Comparison of ENCODE assay signal across 11 cellular contexts in the genomic region with DNA sequence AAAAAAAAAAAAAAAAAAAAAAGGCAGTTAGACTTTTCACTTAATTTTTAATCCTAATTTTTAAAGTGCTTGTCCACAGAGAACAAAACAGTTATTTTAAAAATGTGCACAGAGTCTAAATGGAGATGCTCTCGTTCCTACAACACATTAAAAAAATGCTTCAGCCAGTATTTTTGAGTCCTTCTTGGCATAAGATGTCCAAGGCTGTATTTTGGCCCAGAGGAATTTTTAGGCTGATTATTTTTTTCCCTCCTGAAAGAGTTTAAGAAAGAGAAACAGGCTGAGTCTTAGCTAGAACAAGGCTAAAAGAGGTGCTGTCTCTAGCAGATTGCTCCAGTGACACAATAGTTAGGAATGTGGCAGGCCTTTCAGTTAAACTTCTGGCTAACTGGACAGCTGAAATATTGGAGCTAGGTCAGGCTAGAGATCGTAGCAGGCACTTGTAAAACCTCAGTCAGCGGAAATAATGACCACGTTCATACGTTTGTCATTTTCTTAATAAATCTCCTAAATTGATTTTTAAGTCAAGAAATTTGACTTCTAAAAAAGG.
DNase-seq lines count a peak whose midpoint lies in the region; ATAC-seq and TF ChIP-seq lines count a peak whose summit lies in the region.
"Had no signal": no experiment of that assay in that cellular context is flagged by ENCODE, and none has a peak within 500 bp of the region (broad histone marks: within the 10 kb centered on the region; RNA-seq: fewer than 3 reads in every experiment).

No MANE protein-coding gene starts in this region.

- H3K4me2 ChIP-seq in PC-3 (ENCODE audit: low read length) = no peak overlapping the region

- no peak for TF ChIP-seq CTCF in PC-3 (conservative IDR thresholded peaks at IDR 0.05; ENCODE audit: low read depth, low read length)
- no peak for TF ChIP-seq CTCF in fibroblast of mammary gland (conservative IDR thresholded peaks at IDR 0.05; ENCODE audit: control insufficient read depth, insufficient read depth, low read depth, low read length)
- no peak for TF ChIP-seq CTCF in nephron progenitor cell (IDR thresholded peaks at IDR 0.05)

- no peak overlapping the region for H3K9ac ChIP-seq in PC-3 (ENCODE audit: low read length)

- H4K20me1 ChIP-seq in PC-3 (ENCODE audit: low read length) = no peaks in the 10 kb centered on the region

- peaks cover 23% of the 10 kb centered on the region for H3K4me1 Mint-ChIP-seq in nephron progenitor cell
- no peaks in the 10 kb centered on the region for H3K4me1 Mint-ChIP-seq in immature natural killer cell

- no peaks in the 10 kb centered on the region for H3K9me2 ChIP-seq in PC-3 (replicated peaks; ENCODE audit: low read length)

- POLR2A ChIA-PET in PC-3 (lab: Charles Lee; ENCODE audit: unreplicated experiment) = no interaction called here

- H3K27ac ChIP-seq in PC-3 (ENCODE audit: low read length) = no peak overlapping the region

- CTCF ChIA-PET in PC-3 (lab: Charles Lee) = no interaction called here

- no peaks in the 10 kb centered on the region for H3K79me2 ChIP-seq in PC-3 (ENCODE audit: low read length)

- intact Hi-C loops in PC-3 (cut with micrococcal nuclease) = no loop called here

- H3K4me3 Mint-ChIP-seq in nephron progenitor cell (no peak overlapping the region), immature natural killer cell (no peak overlapping the region)

- H3K27ac Mint-ChIP-seq in nephron progenitor cell (peak overlapping the region; percentile 54), immature natural killer cell (no peak overlapping the region)

- BruUV-seq in PC-3 (replicated peaks; lab: Mats Ljungman, UMichigan) = no TSS peak

- ATAC-seq in PC-3 (no peak), GM18517 (IDR thresholded peaks at IDR 0.05; ENCODE audit: unreplicated experiment) (no peak)

- 0 out of 2 replicates have a peak, but pooled peaks cover 1% of the 10 kb centered on the region for H3K27me3 ChIP-seq in PC-3 (ENCODE audit: low read length)

- DNase-seq in AG08396 (ENCODE audit: low spot score) = peak; percentile 12
- DNase-seq in PC-3 = peak; percentile 19
- DNase-seq in fibroblast of mammary gland (ENCODE audit: low read depth) = peak; percentile 56
- no peak for DNase-seq in nephron progenitor cell
- DNase-seq in NCI-H1436 treated with DMSO at 0.1 percent for 48 hours (lab: John Stamatoyannopoulos, UW) = no peak
- DNase-seq in immature natural killer cell = no peak
- DNase-seq in cortex of kidney (lab: John Stamatoyannopoulos, UW) = no peak
- DNase-seq: activated T-cell treated with anti-CD3 and anti-CD28 coated beads, Interleukin-2, amount 50 U/mL, for 48 hours; C1 segment of cervical spinal cord; SIG-M5 had no signal

- H3K36me3 Mint-ChIP-seq in nephron progenitor cell (ENCODE audit: low read depth) = no peaks in the 10 kb centered on the region
- no peaks in the 10 kb centered on the region for H3K36me3 Mint-ChIP-seq in immature natural killer cell

- H3F3A ChIP-seq in PC-3 (ENCODE audit: low read length, unreplicated experiment) = no peaks in the 10 kb centered on the region

- H3K36me3 ChIP-seq in PC-3 (ENCODE audit: low read depth, low read length) = no peaks in the 10 kb centered on the region

- no peaks in the 10 kb centered on the region for H3K4me1 ChIP-seq in PC-3 (ENCODE audit: insufficient read depth, low read length)

- H3K9me3 Mint-ChIP-seq in nephron progenitor cell (no peaks in the 10 kb centered on the region), immature natural killer cell (peaks cover 0 to 4% (median 2%) of the 10 kb centered on the region in 6 donors)

- H3K27me3 Mint-ChIP-seq in nephron progenitor cell (ENCODE audit: low read depth, poor library complexity) = peaks cover 3% of the 10 kb centered on the region
- peaks cover 0 to 9% (median 3%) of the 10 kb centered on the region in 3 donors for H3K27me3 Mint-ChIP-seq in immature natural killer cell (ENCODE audit: low read depth in 3 of 3)

- H3K9me3 ChIP-seq in PC-3 (ENCODE audit: low read length) = no peaks in the 10 kb centered on the region

- no peak overlapping the region for H3K4me3 ChIP-seq in PC-3 (ENCODE audit: low read length)
- no peak overlapping the region for H3K4me3 ChIP-seq in fibroblast of mammary gland (ENCODE audit: control insufficient read depth, low read depth, low read length)

- H2AFZ ChIP-seq in PC-3 (ENCODE audit: low read length) = no peak overlapping the region

Comparison
In these comparisons a context has a peak if more than half of its experiments do, and no peak if none do; other contexts are left out.
1. DNase-seq: peak in AG08396 (single experiment), PC-3 (single experiment) and fibroblast of mammary gland (single experiment); none in nephron progenitor cell (single experiment), NCI-H1436 treated with DMSO at 0.1 percent for 48 hours (single experiment), immature natural killer cell (0 of 3) and cortex of kidney (single experiment).